8 cellular contexts compared by ENCODE assay signal in the genomic region with DNA sequence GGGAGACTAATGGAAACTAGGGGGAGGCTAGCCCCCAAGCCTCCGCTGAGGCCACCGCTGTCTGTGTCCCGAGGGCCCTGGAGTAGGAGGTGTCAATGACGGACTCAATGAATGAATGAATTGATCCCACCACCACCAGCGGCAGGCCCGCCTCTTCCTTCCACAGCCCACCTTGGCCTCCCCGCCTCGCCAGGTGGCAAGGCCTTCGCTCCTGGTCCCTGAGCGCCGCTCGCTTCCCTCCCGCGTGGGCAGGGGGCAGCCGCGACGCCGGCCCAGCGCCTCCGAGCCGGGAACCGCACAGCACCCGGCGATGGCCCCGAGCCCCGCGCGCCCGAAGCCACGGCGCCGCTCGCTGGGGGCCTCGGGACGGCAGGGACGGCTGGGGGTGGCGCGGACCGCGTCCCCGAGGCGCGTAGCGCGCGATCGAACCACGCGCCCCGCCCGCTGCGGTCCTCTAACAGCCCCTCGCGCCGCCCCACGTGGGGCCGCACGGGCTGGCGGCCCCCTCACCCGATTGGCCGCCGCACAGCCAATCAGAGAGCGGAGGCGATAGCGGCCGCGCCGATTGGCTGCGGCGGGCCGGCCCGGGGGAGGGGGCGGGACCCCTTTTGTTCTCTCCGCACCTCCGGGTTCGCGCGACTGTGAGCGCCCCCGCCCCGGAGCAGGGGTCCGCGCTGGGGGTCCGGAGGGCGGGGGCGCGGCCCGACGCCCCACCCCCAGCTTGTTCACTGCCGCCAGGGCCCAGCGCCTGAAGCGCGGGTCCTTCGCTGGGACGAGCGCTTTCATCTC. TPM values are rescaled to one million over a fixed set of nuclear protein-coding genes. Genes with fewer than 3 reads are reported as not detected.
DNase-seq lines count a peak whose midpoint lies in the region; ATAC-seq, FAIRE-seq and TF ChIP-seq lines count a peak whose summit lies in the region.

No MANE protein-coding gene starts in this region.

- no peak overlapping the region for H3K27ac ChIP-seq in H1 (ENCODE audit: low read depth, low read length)
- no peak overlapping the region for H3K27ac ChIP-seq in mesenchymal stem cell (ENCODE audit: low read length, poor library complexity, severe bottlenecking)

- peak overlapping the region; percentile 62 for H4K8ac ChIP-seq in H1 (ENCODE audit: extremely low read depth, insufficient read depth, low read length)
- peak overlapping the region; percentile 47 for H4K8ac ChIP-seq in mesenchymal stem cell (ENCODE audit: low read length)

- H3K4ac ChIP-seq in H1 (replicated peaks; ENCODE audit: insufficient read length, low read depth, low read length) (no peak overlapping the region), mesenchymal stem cell (ENCODE audit: low read depth in 1 of 2, low read length in 2 of 2) (no peak overlapping the region)

- H2BK120ac ChIP-seq in H1 (replicated peaks; ENCODE audit: low read depth, low read length) (no peak overlapping the region), mesenchymal stem cell (ENCODE audit: low read depth, low read length) (no peak overlapping the region)

- no peak overlapping the region for H2BK5ac ChIP-seq in H1 (ENCODE audit: low read depth, low read length)
- no peak overlapping the region for H2BK5ac ChIP-seq in mesenchymal stem cell (ENCODE audit: low read depth, low read length, poor library complexity, severe bottlenecking)

- CTCF ChIA-PET in H1 (lab: Charles Lee; ENCODE audit: partially characterized antibody): interaction anchor here (0.8 to 5.4 kb wide), 9 partner anchors 8 to 227 kb away, joined by 3 to 50 read pairs (median 4); partner anchors contain the start of gene BAHCC1

- H2BK15ac ChIP-seq in H1 (ENCODE audit: low read length) (peak overlapping the region; percentile 95; the same call in 1 of the 2 replicates), mesenchymal stem cell (ENCODE audit: low read depth, poor library complexity, severe bottlenecking) (peak overlapping the region; percentile 84)

- H3K27me3 ChIP-seq in H1 (replicated peaks in 1 of 4; ENCODE audit: control insufficient read depth in 3 of 4, extremely low read depth in 1 of 4, insufficient read depth in 3 of 4, low read length in 3 of 4) (peaks cover 18 to 53% (median 45%) of the 10 kb centered on the region in 4 experiments), mesenchymal stem cell (ENCODE audit: control insufficient read depth in 1 of 2, insufficient read depth in 1 of 2, low read length in 2 of 2) (peaks cover 0 to 12% of the 10 kb centered on the region in 2 experiments)

- H4K91ac ChIP-seq in H1 (replicated peaks; ENCODE audit: insufficient read length, low read length) (peak overlapping the region; percentile 72), mesenchymal stem cell (ENCODE audit: low read length) (no peak overlapping the region)

- H3K18ac ChIP-seq in H1 (ENCODE audit: extremely low read depth, low read length): peak overlapping the region; percentile 81; the same call in 1 of the 2 replicates
- H3K18ac ChIP-seq in mesenchymal stem cell (ENCODE audit: low read depth in 1 of 2, low read length in 2 of 2): peak overlapping the region; percentile 0 to 37

- no peak for ATAC-seq in GM19463 (IDR thresholded peaks at IDR 0.05; ENCODE audit: unreplicated experiment)
- ATAC-seq in HG03442 (IDR thresholded peaks at IDR 0.05; ENCODE audit: unreplicated experiment): no peak

- TF ChIP-seq RAD21 in H1 (IDR thresholded peaks at IDR 0.05 in 1 of 2, conservative IDR thresholded peaks at IDR 0.05 in 1 of 2; ENCODE audit: low read depth in 2 of 2, low read length in 2 of 2): no peak

- no peak overlapping the region for H3K14ac ChIP-seq in H1 (ENCODE audit: insufficient read length)
- H3K14ac ChIP-seq in mesenchymal stem cell (ENCODE audit: low read length in 2 of 2): no peak overlapping the region

- H3K79me2 ChIP-seq in H1 (ENCODE audit: control insufficient read depth in 1 of 2, insufficient read depth in 2 of 2, low read length in 2 of 2): no peaks in the 10 kb centered on the region

- H3K4me2 ChIP-seq in H1 (ENCODE audit: insufficient read depth in 1 of 2, low read depth in 2 of 2, low read length in 2 of 2) (peak overlapping the region; percentile 55 to 66), mesenchymal stem cell (ENCODE audit: low read length, poor library complexity, severe bottlenecking) (peak overlapping the region; percentile 57)

- no peak for TF ChIP-seq POLR2A in H1 (IDR thresholded peaks at IDR 0.05; ENCODE audit: control extremely low read depth in 1 of 2, low read depth in 2 of 2, low read length in 2 of 2)

- no peak for TF ChIP-seq CTCF in H1 (IDR thresholded peaks at IDR 0.05; ENCODE audit: control extremely low read depth in 1 of 3, insufficient read depth in 1 of 3, low read depth in 1 of 3, low read length in 3 of 3)

- H3K4me1 ChIP-seq in H1 (replicated peaks in 1 of 4; ENCODE audit: control insufficient read depth in 3 of 4, insufficient read depth in 4 of 4, low read length in 3 of 4): peaks cover 0 to 17% (median 8%) of the 10 kb centered on the region in 4 experiments; a peak in 4 of 7 replicates
- peaks cover 42% of the 10 kb centered on the region for H3K4me1 ChIP-seq in mesenchymal stem cell (ENCODE audit: control insufficient read depth, insufficient read depth, low read depth, low read length)

- H2BK20ac ChIP-seq in H1 (ENCODE audit: low read length): no peak overlapping the region

- H3K23me2 ChIP-seq in H1 (ENCODE audit: low read depth, low read length): peaks cover 9% of the 10 kb centered on the region; the same call in 1 of the 2 replicates

- no peak overlapping the region for H3K56ac ChIP-seq in H1 (replicated peaks; ENCODE audit: insufficient read length, low read depth, low read length)

- no peak for FAIRE-seq in H1 (lab: Jason Lieb, UNC)

- no peaks in the 10 kb centered on the region for H3K79me1 ChIP-seq in H1 (ENCODE audit: low read depth, low read length)
- H3K79me1 ChIP-seq in mesenchymal stem cell (replicated peaks; ENCODE audit: low read length, poor library complexity, severe bottlenecking): peaks cover 2% of the 10 kb centered on the region

- H2BK12ac ChIP-seq in H1 (ENCODE audit: low read depth, low read length) (0 out of 2 replicates have a peak overlapping the region, but pooled peaks have one; percentile 19), mesenchymal stem cell (ENCODE audit: low read length in 2 of 2) (peak overlapping the region in 1 of 2 experiments; percentile 37)

- 53% methylated on average over 20 of the region's 96 CpGs; no CpG with 5 or more reads in 1 of the 2 experiments for WGBS in H1 (ENCODE audit: extremely low coverage in 1 of 2, insufficient coverage in 1 of 2, insufficient read length in 1 of 2, insufficient replicate concordance in 2 of 2, low coverage in 1 of 2, low lambda C conversion rate in 2 of 2, missing lambda C conversion rate in 1 of 2), 2 experiments
- 49% methylated on average over 92 of the region's 96 CpGs for WGBS in mesenchymal stem cell

- no peak overlapping the region for H3K23ac ChIP-seq in H1 (ENCODE audit: insufficient read length)
- H3K23ac ChIP-seq in mesenchymal stem cell (ENCODE audit: low read length in 2 of 2): no peak overlapping the region

- no peak overlapping the region for H4K5ac ChIP-seq in H1 (ENCODE audit: insufficient read length, low read depth, low read length)

- POLR2A ChIA-PET in H1 (lab: Charles Lee; ENCODE audit: partially characterized antibody): interaction anchor here (0.7 to 35.8 kb wide), 5 partner anchors 9 to 231 kb away, joined by 3 to 1004 read pairs (median 4); partner anchors contain the start of genes ACTG1 and FSCN2

- H4K20me1 ChIP-seq in H1 (replicated peaks in 1 of 2; ENCODE audit: control insufficient read depth in 1 of 2, insufficient read depth in 2 of 2, low read length in 2 of 2): no peaks in the 10 kb centered on the region

- no peaks in the 10 kb centered on the region for H3K36me3 ChIP-seq in H1 (ENCODE audit: control insufficient read depth in 2 of 4, insufficient read depth in 4 of 4, low read length in 3 of 4)
- H3K36me3 ChIP-seq in mesenchymal stem cell (ENCODE audit: control insufficient read depth in 1 of 2, insufficient read depth in 2 of 2, low read depth in 1 of 2, low read length in 2 of 2): no peaks in the 10 kb centered on the region

- H2AK5ac ChIP-seq in H1 (ENCODE audit: low read depth, low read length) (no peak overlapping the region), mesenchymal stem cell (ENCODE audit: low read length, severe bottlenecking) (no peak overlapping the region)

- H3K9me3 ChIP-seq in H1 (ENCODE audit: insufficient read depth in 2 of 2, low read depth in 1 of 2, low read length in 1 of 2): peaks cover 0 to 5% of the 10 kb centered on the region in 2 experiments; a peak in 1 of 4 replicates
- peaks cover 5% of the 10 kb centered on the region for H3K9me3 ChIP-seq in mesenchymal stem cell (ENCODE audit: control insufficient read depth, low read length)

- H3K9ac ChIP-seq in H1 (replicated peaks in 1 of 4; ENCODE audit: extremely low read depth in 1 of 4, low read depth in 3 of 4, low read length in 3 of 4): no peak overlapping the region
- H3K9ac ChIP-seq in mesenchymal stem cell (ENCODE audit: low read length): peak overlapping the region; percentile 71

- peak overlapping the region; percentile 64; the same call in 1 of the 2 replicates for H2AFZ ChIP-seq in H1 (ENCODE audit: low read length)
- H2AFZ ChIP-seq in mesenchymal stem cell (ENCODE audit: low read depth, low read length): no peak overlapping the region

- DNase-seq in DMS79 (lab: John Stamatoyannopoulos, UW): peak; percentile 46
- peak; percentile 88 for DNase-seq in NCI-H2171 (lab: John Stamatoyannopoulos, UW)
- DNase-seq in activated CD8-positive, alpha-beta memory T cell treated with anti-CD3 and anti-CD28 coated beads for 24 hours: peak; percentile 72
- DNase-seq in H1 (ENCODE audit: low read depth in 1 of 2, low spot score in 2 of 2): peak in 1 of 2 experiments; percentile 70
- no peak for DNase-seq in mesenchymal stem cell
- peak; percentile 40 to 42 for DNase-seq in stimulated activated CD8-positive, alpha-beta memory T cell treated with anti-CD3 and anti-CD28 coated beads, Interleukin-15, amount 100 ng/mL, for 48 hours (ENCODE audit: low read depth in 2 of 2)

- H3K4me3 ChIP-seq in H1 (ENCODE audit: extremely low read depth in 1 of 4, insufficient read depth in 2 of 4, low read depth in 3 of 4, low read length in 4 of 4): peak overlapping the region; percentile 14 to 58 (median 32)
- H3K4me3 ChIP-seq in mesenchymal stem cell (ENCODE audit: insufficient read depth in 1 of 2, low read depth in 1 of 2, low read length in 2 of 2): peak overlapping the region in 1 of 2 experiments; percentile 76

- TF ChIP-seq EP300 in H1 (IDR thresholded peaks at IDR 0.05; ENCODE audit: borderline replicate concordance in 1 of 2, low read depth in 2 of 2, low read length in 2 of 2): no peak

RNA-seq across cellular contexts. Expression of gene ACTG1, which starts 31.4 kb away (rescaled TPM):
- total RNA-seq in H1 (2021; fragmentation: NEBNext Ultra II Directional; extraction: Animal tissue kit (Norgen Biotek cat#: 25700)): 3,535 and 3,691 TPM in 2 replicates
- 5,010 and 7,420 TPM in 2 replicates for polyA plus RNA-seq in H1 (2011; rRNA removed)
- 3,868 TPM for polyA plus RNA-seq in H1 (2011; cell fraction: cytosol; rRNA removed)
- polyA plus RNA-seq in H1 (2011; cell fraction: nucleus; rRNA removed): 4,694 TPM
- polyA plus RNA-seq in H1 (2012, experiment 1 of 2): 3,170 to 3,474 TPM (median 3,377 TPM) in 4 replicates
- 3,649 TPM for polyA plus RNA-seq in H1 (2012, experiment 2 of 2)
- 4,243 TPM for polyA plus RNA-seq in H1 (2013, experiment 1 of 2)
- 4,284 TPM for polyA plus RNA-seq in H1 (2013, experiment 2 of 2)
- 1,111 and 1,306 TPM in 2 replicates for polyA minus RNA-seq in H1 (2011; rRNA and poly(A)+ RNA removed)
- polyA minus RNA-seq in H1 (2011; cell fraction: cytosol; rRNA and poly(A)+ RNA removed): 1,521 TPM
- polyA minus RNA-seq in H1 (2011; cell fraction: nucleus; rRNA and poly(A)+ RNA removed): 1,666 TPM
- polyA plus RNA-seq in mesenchymal stem cell (2013, experiment 1 of 2): 7,126 TPM
- polyA plus RNA-seq in mesenchymal stem cell (2013, experiment 2 of 2): 6,723 TPM

RNA-seq across cellular contexts. Expression of gene FSCN2, which starts 47.0 kb away (rescaled TPM):
- 0.30 TPM in 1 of 2 replicates, not detected in the other for total RNA-seq in H1 (2021; fragmentation: NEBNext Ultra II Directional; extraction: Animal tissue kit (Norgen Biotek cat#: 25700))
- polyA plus RNA-seq in H1 (2011; rRNA removed): 0.18 and 0.44 TPM in 2 replicates
- 0.14 TPM for polyA plus RNA-seq in H1 (2011; cell fraction: cytosol; rRNA removed)
- polyA plus RNA-seq in H1 (2011; cell fraction: nucleus; rRNA removed): 0.88 TPM
- 0.12 to 0.43 TPM (median 0.30 TPM) in 4 replicates for polyA plus RNA-seq in H1 (2012, experiment 1 of 2)
- polyA plus RNA-seq in H1 (2012, experiment 2 of 2): 0.28 TPM
- polyA plus RNA-seq in H1 (2013, experiment 1 of 2): not detected
- 0.07 TPM for polyA plus RNA-seq in H1 (2013, experiment 2 of 2)
- 0.09 and 0.10 TPM in 2 replicates for polyA minus RNA-seq in H1 (2011; rRNA and poly(A)+ RNA removed)
- polyA minus RNA-seq in H1 (2011; cell fraction: cytosol; rRNA and poly(A)+ RNA removed): not detected
- polyA minus RNA-seq in H1 (2011; cell fraction: nucleus; rRNA and poly(A)+ RNA removed): 0.90 TPM
- polyA plus RNA-seq in mesenchymal stem cell (2013, experiment 1 of 2): 0.23 TPM
- 0.15 TPM for polyA plus RNA-seq in mesenchymal stem cell (2013, experiment 2 of 2)
